ENCODE assay signal across 22 cellular contexts in genomic region chr13:32022292-32022691, GRCh38. TPM values are rescaled to one million over a fixed set of nuclear protein-coding genes. Genes with fewer than 3 reads are reported as not detected.
DNase-seq lines count a peak whose midpoint lies in the region; ATAC-seq and TF ChIP-seq lines count a peak whose summit lies in the region.
"Had no signal": no experiment of that assay in that cellular context is flagged by ENCODE, and none has a peak within 500 bp of the region (broad histone marks: within the 10 kb centered on the region; RNA-seq: fewer than 3 reads in every experiment).

No MANE protein-coding gene starts in this region.

- no peak overlapping the region for H3K9ac ChIP-seq in smooth muscle cell (ENCODE audit: low read depth)

- no peaks in the 10 kb centered on the region for H3K36me3 ChIP-seq in smooth muscle cell (ENCODE audit: low read depth)
- H3K36me3 ChIP-seq: brain microvascular endothelial cell, esophagus muscularis mucosa, right lobe of liver, thoracic aorta had no signal

- CTCF ChIA-PET in GM10248 (lab: Yijun Ruan, JAX): interaction anchor here (1.0 to 1.7 kb wide), 7 partner anchors 10 to 291 kb away, joined by 3 to 9 read pairs (median 4); no protein-coding TSS in a partner anchor

- peaks cover 42% of the 10 kb centered on the region for H3K4me1 Mint-ChIP-seq in brain

- peak overlapping the region; percentile 20 for H2AFZ ChIP-seq in smooth muscle cell (ENCODE audit: low read depth)

- H3K4me1 ChIP-seq in smooth muscle cell (ENCODE audit: low read depth): peaks cover 18% of the 10 kb centered on the region
- H3K4me1 ChIP-seq: right lobe of liver had no signal

- H3K79me2 ChIP-seq in smooth muscle cell (ENCODE audit: low read depth): no peaks in the 10 kb centered on the region

- 28% methylated on average over 4 of the region's 4 CpGs for WGBS in smooth muscle cell (ENCODE audit: low lambda C conversion rate)

- H4K20me1 ChIP-seq in smooth muscle cell (ENCODE audit: low read depth): no peaks in the 10 kb centered on the region

- DNase-seq in NCI-H460 (ENCODE audit: extremely low read depth, low read depth): peak; percentile 94
- DNase-seq in left kidney (ENCODE audit: low read depth, low spot score): peak; percentile 76
- DNase-seq in smooth muscle cell (lab: John Stamatoyannopoulos, UW; ENCODE audit: unreplicated experiment): no peak
- DNase-seq in OCI-M2 (lab: John Stamatoyannopoulos, UW; ENCODE audit: unreplicated experiment): no peak
- DNase-seq in NOMO-1 treated with dmso at 0.1 percent for 144 hours (lab: John Stamatoyannopoulos, UW; ENCODE audit: unreplicated experiment): no peak
- DNase-seq in GM10248 (ENCODE audit: extremely low spot score): no peak
- DNase-seq: activated naive CD4-positive, alpha-beta T cell treated with anti-CD3 and anti-CD28 coated beads for 36 hours; brain microvascular endothelial cell; dorsolateral prefrontal cortex; Karpas-422; NCI-H1694; NCI-H510A; right lobe of liver; stimulated activated CD4-positive, alpha-beta T cell treated with anti-CD3 and anti-CD28 coated beads, Interleukin-4, amount 100 ng/mL, for 24 hours had no signal

- no peaks in the 10 kb centered on the region for H3K27me3 ChIP-seq in smooth muscle cell (ENCODE audit: low read depth)
- H3K27me3 ChIP-seq: brain microvascular endothelial cell, dorsolateral prefrontal cortex, esophagus muscularis mucosa, right lobe of liver had no signal

- ATAC-seq in GM19351 (IDR thresholded peaks at IDR 0.05; ENCODE audit: unreplicated experiment): no peak
- ATAC-seq: activated CD4-positive, CD25-positive, alpha-beta regulatory T cell treated with anti-CD3 and anti-CD28 coated beads, Interleukin-2, amount 50 U/mL, for 24 hours; natural killer cell treated with Interleukin-12 subunit alpha and Interleukin-12 subunit beta and Interleukin-15 and Interleukin-18, amount 100 ng/mL, for 72 hours; right lobe of liver had no signal

- no peak overlapping the region for H3K27ac ChIP-seq in smooth muscle cell (ENCODE audit: low read depth)
- H3K27ac ChIP-seq: brain microvascular endothelial cell, dorsolateral prefrontal cortex, esophagus muscularis mucosa, HL-60, right lobe of liver, thoracic aorta had no signal

- TF ChIP-seq CTCF in brain (conservative IDR thresholded peaks at IDR 0.05) (no peak), smooth muscle cell (IDR thresholded peaks at IDR 0.05; ENCODE audit: borderline replicate concordance, insufficient read depth, poor library complexity, severe bottlenecking) (no peak), GM10248 (IDR thresholded peaks at IDR 0.05; ENCODE audit: control extremely low read depth, extremely low read depth, low read depth, missing control alignments) (no peak)

- no peaks in the 10 kb centered on the region for H3K9me3 Mint-ChIP-seq in brain
- H3K9me3 Mint-ChIP-seq: activated naive CD4-positive, alpha-beta T cell treated with anti-CD3 and anti-CD28 coated beads for 36 hours; natural killer cell treated with Interleukin-12 subunit alpha and Interleukin-12 subunit beta and Interleukin-15 and Interleukin-18, amount 100 ng/mL, for 72 hours; T-helper 1 cell treated with Interleukin-12 subunit alpha and Interleukin-12 subunit beta and Interleukin-4 antibody, amounts not matched to agents 30 μg/mL and 1 μg/mL, for 36 hours had no signal

- no peaks in the 10 kb centered on the region for H3K9me3 ChIP-seq in smooth muscle cell (replicated peaks; ENCODE audit: low read depth)
- H3K9me3 ChIP-seq: esophagus muscularis mucosa, right lobe of liver, thoracic aorta had no signal

- H3K27me3 Mint-ChIP-seq in brain: no peaks in the 10 kb centered on the region
- H3K27me3 Mint-ChIP-seq: natural killer cell treated with Interleukin-12 subunit alpha and Interleukin-12 subunit beta and Interleukin-15 and Interleukin-18, amount 100 ng/mL, for 72 hours had no signal

- no peak overlapping the region for H3K4me3 ChIP-seq in smooth muscle cell
- H3K4me3 ChIP-seq: dorsolateral prefrontal cortex, esophagus muscularis mucosa, right lobe of liver, thoracic aorta had no signal

- H3K27ac Mint-ChIP-seq in brain: peak overlapping the region in 4 of 5 experiments; percentile 4 to 79 (median 38)
- H3K27ac Mint-ChIP-seq: activated naive CD4-positive, alpha-beta T cell treated with anti-CD3 and anti-CD28 coated beads for 36 hours; natural killer cell treated with Interleukin-12 subunit alpha and Interleukin-12 subunit beta and Interleukin-15 and Interleukin-18, amount 100 ng/mL, for 72 hours; T-helper 1 cell treated with Interleukin-12 subunit alpha and Interleukin-12 subunit beta and Interleukin-4 antibody, amounts not matched to agents 30 μg/mL and 1 μg/mL, for 36 hours had no signal

- H3K36me3 Mint-ChIP-seq in brain: no peaks in the 10 kb centered on the region
- H3K36me3 Mint-ChIP-seq: natural killer cell treated with Interleukin-12 subunit alpha and Interleukin-12 subunit beta and Interleukin-15 and Interleukin-18, amount 100 ng/mL, for 72 hours had no signal

- no peak overlapping the region for H3K4me2 ChIP-seq in smooth muscle cell

- no peaks in the 10 kb centered on the region for H3F3A ChIP-seq in smooth muscle cell (ENCODE audit: low read depth)

- no peak overlapping the region for H3K4me3 Mint-ChIP-seq in brain
- H3K4me3 Mint-ChIP-seq: activated naive CD4-positive, alpha-beta T cell treated with anti-CD3 and anti-CD28 coated beads for 36 hours; natural killer cell treated with Interleukin-12 subunit alpha and Interleukin-12 subunit beta and Interleukin-15 and Interleukin-18, amount 100 ng/mL, for 72 hours; T-helper 1 cell treated with Interleukin-12 subunit alpha and Interleukin-12 subunit beta and Interleukin-4 antibody, amounts not matched to agents 30 μg/mL and 1 μg/mL, for 36 hours had no signal

- POLR2A ChIA-PET in GM10248 (lab: Yijun Ruan, JAX): no interaction called here

RNA-seq across cellular contexts. Expression of gene FRY, which starts 9.3 kb away (rescaled TPM):
- total RNA-seq in NCI-H460 (2014; rRNA removed; shearing (Covaris generic)): 11.7 and 12.8 TPM in 2 replicates
- 10.0 and 13.5 TPM in 2 replicates for polyA plus RNA-seq in NCI-H460 (2014; cell fraction: nucleus; rRNA removed)
- 19.4 TPM for polyA plus RNA-seq in brain (ENCODE audit: insufficient read depth, low read depth, low replicate concordance)
- total RNA-seq in smooth muscle cell: 1.9 and 3.2 TPM in 2 replicates
- 0.95 and 1.1 TPM in 2 replicates for polyA plus RNA-seq in smooth muscle cell

Comparison
In these comparisons a context has a peak if more than half of its experiments do, and no peak if none do; other contexts are left out.
1. DNase-seq: peak in NCI-H460 (single experiment) and left kidney (single experiment); none in smooth muscle cell (single experiment), OCI-M2 (single experiment), NOMO-1 treated with dmso at 0.1 percent for 144 hours (single experiment) and GM10248 (single experiment).